Comparison of ENCODE assay signal across 32 cellular contexts in the genomic region with DNA sequence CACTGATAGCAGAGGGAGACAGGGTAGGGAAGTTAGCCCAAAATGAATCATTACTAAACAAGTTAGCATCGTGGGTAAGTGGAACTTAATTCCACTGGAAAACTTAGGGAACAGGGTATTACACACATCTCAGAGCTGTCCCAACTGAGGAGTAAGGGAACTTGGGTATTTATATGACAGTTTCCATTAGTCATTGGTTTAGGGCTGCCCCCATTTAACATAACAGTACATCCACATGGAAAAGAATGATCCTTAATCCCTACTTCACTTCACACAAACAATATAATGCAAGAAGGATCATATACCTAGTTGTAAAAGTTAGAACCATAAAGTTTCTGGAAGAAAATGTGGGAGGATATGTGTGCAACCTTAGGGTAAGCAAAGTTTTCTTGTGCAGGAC. TPM values are rescaled to one million over a fixed set of nuclear protein-coding genes. Genes with fewer than 3 reads are reported as not detected.
"Had no signal": no experiment of that assay in that cellular context is flagged by ENCODE, and none has a peak within 500 bp of the region (broad histone marks: within the 10 kb centered on the region; RNA-seq: fewer than 3 reads in every experiment).

No MANE protein-coding gene starts in this region.

- ATAC-seq: stimulated activated effector memory CD8-positive, alpha-beta T cell treated with anti-CD3 and anti-CD28 coated beads, Interleukin-12 subunit alpha, Interleukin-12 subunit beta, amount 100 ng/mL, for 72 hours; stimulated activated memory B cell treated with anti-CD40 and anti-IgM and Interleukin-4, amounts not matched to agents 10 μg/mL and 1 μg/mL and 100 μg/mL, for 72 hours; stimulated activated naive B cell treated with anti-CD40 and anti-IgM and Interleukin-4, amounts not matched to agents 10 μg/mL and 1 μg/mL and 100 μg/mL, for 72 hours; stimulated activated naive CD8-positive, alpha-beta T cell treated with anti-CD3 and anti-CD28 coated beads, Interleukin-15, amount 100 ng/mL, for 72 hours; stimulated activated naive CD8-positive, alpha-beta T cell treated with anti-CD3 and anti-CD28 coated beads, Interleukin-15, Interleukin-2, amounts not matched to agents 100 U/mL and 50 U/mL, for 24 hours; upper lobe of right lung had no signal

- H3K27me3 ChIP-seq: testis, thyroid gland, upper lobe of left lung, uterus, vagina had no signal

- H3K36me3 Mint-ChIP-seq: stimulated activated effector memory CD8-positive, alpha-beta T cell treated with anti-CD3 and anti-CD28 coated beads, Interleukin-12 subunit alpha, Interleukin-12 subunit beta, amount 100 ng/mL, for 72 hours; stimulated activated memory B cell treated with anti-CD40 and anti-IgM and Interleukin-4, amounts not matched to agents 10 μg/mL and 1 μg/mL and 100 μg/mL, for 72 hours; stimulated activated naive B cell treated with anti-CD40 and anti-IgM and Interleukin-4, amounts not matched to agents 10 μg/mL and 1 μg/mL and 100 μg/mL, for 72 hours; type B pancreatic cell had no signal

- DNase-seq: stimulated activated CD4-positive, alpha-beta T cell treated with anti-CD3 and anti-CD28 coated beads, Interleukin-2, amount 100 ng/mL, for 48 hours; stimulated activated CD4-positive, alpha-beta T cell treated with anti-CD3 and anti-CD28 coated beads, Interleukin-4, amount 100 ng/mL, for 1 hour; stimulated activated CD4-positive, alpha-beta T cell treated with anti-CD3 and anti-CD28 coated beads, Interleukin-4, amount 100 ng/mL, for 24 hours; stimulated activated CD4-positive, alpha-beta T cell treated with anti-CD3 and anti-CD28 coated beads, Interleukin-4, amount 100 ng/mL, for 4 hours; stimulated activated CD8-positive, alpha-beta memory T cell treated with anti-CD3 and anti-CD28 coated beads, Interleukin-4, amount 100 ng/mL, for 48 hours; stimulated activated naive B cell treated with anti-CD40 and anti-IgM and Interleukin-4, amounts not matched to agents 10 μg/mL and 1 μg/mL and 100 μg/mL, for 72 hours; stimulated activated naive CD4-positive, alpha-beta T cell; stimulated activated naive CD4-positive, alpha-beta T cell treated with Interleukin-2 at 50 U/mL for 16 hours; stimulated activated naive CD8-positive, alpha-beta T cell treated with anti-CD3 and anti-CD28 coated beads, Interleukin-15, amount 100 ng/mL, for 72 hours; stimulated activated naive CD8-positive, alpha-beta T cell treated with anti-CD3 and anti-CD28 coated beads, Interleukin-15, Interleukin-2, amounts not matched to agents 100 U/mL and 50 U/mL, for 24 hours; stomach; substantia nigra; testis; thyroid gland; tibial artery; transverse colon; trophoblast cell; upper lobe of left lung; upper lobe of right lung; uterus had no signal

- H3K4me1 Mint-ChIP-seq: stimulated activated effector memory CD8-positive, alpha-beta T cell treated with anti-CD3 and anti-CD28 coated beads, Interleukin-12 subunit alpha, Interleukin-12 subunit beta, amount 100 ng/mL, for 72 hours; stimulated activated memory B cell treated with anti-CD40 and anti-IgM and Interleukin-4, amounts not matched to agents 10 μg/mL and 1 μg/mL and 100 μg/mL, for 72 hours; stimulated activated naive B cell treated with anti-CD40 and anti-IgM and Interleukin-4, amounts not matched to agents 10 μg/mL and 1 μg/mL and 100 μg/mL, for 72 hours; stimulated activated naive CD8-positive, alpha-beta T cell treated with anti-CD3 and anti-CD28 coated beads, Interleukin-15, amount 100 ng/mL, for 72 hours had no signal

- H3K4me3 Mint-ChIP-seq: stimulated activated effector memory CD8-positive, alpha-beta T cell treated with anti-CD3 and anti-CD28 coated beads, Interleukin-12 subunit alpha, Interleukin-12 subunit beta, amount 100 ng/mL, for 72 hours; stimulated activated memory B cell treated with anti-CD40 and anti-IgM and Interleukin-4, amounts not matched to agents 10 μg/mL and 1 μg/mL and 100 μg/mL, for 72 hours; stimulated activated naive B cell treated with anti-CD40 and anti-IgM and Interleukin-4, amounts not matched to agents 10 μg/mL and 1 μg/mL and 100 μg/mL, for 72 hours; stimulated activated naive CD8-positive, alpha-beta T cell treated with anti-CD3 and anti-CD28 coated beads, Interleukin-15, amount 100 ng/mL, for 72 hours; stimulated activated naive CD8-positive, alpha-beta T cell treated with anti-CD3 and anti-CD28 coated beads, Interleukin-15, Interleukin-2, amounts not matched to agents 100 ng/mL and 50 ng/mL, for 24 hours; type B pancreatic cell had no signal

- H3K4me1 ChIP-seq: stomach, suprapubic skin, testis, thyroid gland, tibial artery, tibial nerve, transverse colon, upper lobe of left lung, upper lobe of right lung, uterus, vagina had no signal

- H3K4me3 ChIP-seq: stomach, suprapubic skin, testis, thoracic aorta, thyroid gland, tibial artery, tibial nerve, transverse colon, upper lobe of left lung, upper lobe of right lung, uterus, vagina had no signal

- H3K27ac Mint-ChIP-seq: stimulated activated effector memory CD8-positive, alpha-beta T cell treated with anti-CD3 and anti-CD28 coated beads, Interleukin-12 subunit alpha, Interleukin-12 subunit beta, amount 100 ng/mL, for 72 hours; stimulated activated memory B cell treated with anti-CD40 and anti-IgM and Interleukin-4, amounts not matched to agents 10 μg/mL and 1 μg/mL and 100 μg/mL, for 72 hours; stimulated activated naive B cell treated with anti-CD40 and anti-IgM and Interleukin-4, amounts not matched to agents 10 μg/mL and 1 μg/mL and 100 μg/mL, for 72 hours; stimulated activated naive CD8-positive, alpha-beta T cell treated with anti-CD3 and anti-CD28 coated beads, Interleukin-15, amount 100 ng/mL, for 72 hours; stimulated activated naive CD8-positive, alpha-beta T cell treated with anti-CD3 and anti-CD28 coated beads, Interleukin-15, Interleukin-2, amounts not matched to agents 100 ng/mL and 50 ng/mL, for 24 hours; type B pancreatic cell had no signal

- H3K27ac ChIP-seq: stomach, suprapubic skin, testis, thoracic aorta, thyroid gland, tibial artery, tibial nerve, transverse colon, upper lobe of left lung, upper lobe of right lung, uterus, vagina had no signal

- H3K36me3 ChIP-seq: stomach, suprapubic skin, thoracic aorta, thyroid gland, tibial artery, tibial nerve, transverse colon, upper lobe of left lung, upper lobe of right lung, uterus, vagina had no signal

- H3K9me3 Mint-ChIP-seq: stimulated activated effector memory CD8-positive, alpha-beta T cell treated with anti-CD3 and anti-CD28 coated beads, Interleukin-12 subunit alpha, Interleukin-12 subunit beta, amount 100 ng/mL, for 72 hours; stimulated activated memory B cell treated with anti-CD40 and anti-IgM and Interleukin-4, amounts not matched to agents 10 μg/mL and 1 μg/mL and 100 μg/mL, for 72 hours; stimulated activated naive B cell treated with anti-CD40 and anti-IgM and Interleukin-4, amounts not matched to agents 10 μg/mL and 1 μg/mL and 100 μg/mL, for 72 hours; stimulated activated naive CD8-positive, alpha-beta T cell treated with anti-CD3 and anti-CD28 coated beads, Interleukin-15, amount 100 ng/mL, for 72 hours; stimulated activated naive CD8-positive, alpha-beta T cell treated with anti-CD3 and anti-CD28 coated beads, Interleukin-15, Interleukin-2, amounts not matched to agents 100 ng/mL and 50 ng/mL, for 24 hours; type B pancreatic cell had no signal

RNA-seq across cellular contexts. Expression of gene REC114, which starts 4.3 kb away (rescaled TPM):
- total RNA-seq: stomach, subcutaneous adipose tissue, suprapubic skin, temporal lobe, thoracic aorta, thyroid gland, tibial nerve, transverse colon, upper lobe of left lung, upper lobe of right lung, ureter, urinary bladder, uterus, vagina had no signal
- polyA plus RNA-seq: stomach, urinary bladder had no signal
